In genomic region chr13:47249296-47249695, GRCh38 we compare ENCODE assay signal across 27 cellular contexts.
"Had no signal": no experiment of that assay in that cellular context is flagged by ENCODE, and none has a peak within 500 bp of the region (broad histone marks: within the 10 kb centered on the region; RNA-seq: fewer than 3 reads in every experiment).

No MANE protein-coding gene starts in this region.

- DNase-seq: dermis blood vessel endothelial cell; effector memory CD4-positive, alpha-beta T cell; heart left ventricle; kidney; mucosa of descending colon; naive B cell; sigmoid colon; spleen; stimulated activated CD4-positive, alpha-beta T cell treated with anti-CD3 and anti-CD28 coated beads, Interleukin-4, amount 100 ng/mL, for 4 hours; stimulated activated naive CD8-positive, alpha-beta T cell treated with anti-CD3 and anti-CD28 coated beads, Interleukin-15, Interleukin-2, amounts not matched to agents 100 U/mL and 50 U/mL, for 24 hours; substantia nigra; testis; tibial artery had no signal

- H3K27ac Mint-ChIP-seq: memory B cell; mesothelial cell of epicardium; neural progenitor cell; stimulated activated memory B cell treated with anti-CD40 and anti-IgM and Interleukin-4, amounts not matched to agents 10 μg/mL and 1 μg/mL and 100 μg/mL, for 72 hours; type B pancreatic cell had no signal

- H3K4me3 ChIP-seq: coronary artery, esophagus muscularis mucosa, gastroesophageal sphincter, heart left ventricle, hepatocyte, lung, mucosa of descending colon, neural progenitor cell, prostate gland, right atrium auricular region, sigmoid colon, skin epidermis, spleen, testis, tibial artery had no signal

- ATAC-seq: gastroesophageal sphincter; heart left ventricle; left lobe of liver; mucosa of descending colon; stimulated activated memory B cell treated with anti-CD40 and anti-IgM and Interleukin-4, amounts not matched to agents 10 μg/mL and 1 μg/mL and 100 μg/mL, for 72 hours; stimulated activated naive CD8-positive, alpha-beta T cell treated with anti-CD3 and anti-CD28 coated beads, Interleukin-15, Interleukin-2, amounts not matched to agents 100 U/mL and 50 U/mL, for 24 hours had no signal

- H3K36me3 Mint-ChIP-seq: memory B cell; mesothelial cell of epicardium; naive B cell; neural progenitor cell; stimulated activated memory B cell treated with anti-CD40 and anti-IgM and Interleukin-4, amounts not matched to agents 10 μg/mL and 1 μg/mL and 100 μg/mL, for 72 hours; type B pancreatic cell had no signal

- H3K9me3 Mint-ChIP-seq: stimulated activated memory B cell treated with anti-CD40 and anti-IgM and Interleukin-4, amounts not matched to agents 10 μg/mL and 1 μg/mL and 100 μg/mL, for 72 hours had no signal
